Comparison of ENCODE assay signal across 1 cellular context in genomic region chr4:41692717-41693345, GRCh38.
TF ChIP-seq lines count a peak whose summit lies in the region.

No MANE protein-coding gene starts in this region.

TF ChIP-seq in HepG2, 621 proteins besides CTCF, POLR2A, EP300 and RAD21:
- TF ChIP-seq HMGXB4 (CRISPR knock-in tag; IDR thresholded peaks at IDR 0.05; ENCODE audit: borderline replicate concordance in 1 of 2, low read depth in 1 of 2) (0 out of 4 replicates have a peak, but pooled peaks of 1 of the 2 experiments have one; percentile 39), NPAS2 (CRISPR knock-in tag; IDR thresholded peaks at IDR 0.05; ENCODE audit: borderline replicate concordance) (no peak), ZNF672 (CRISPR knock-in tag; IDR thresholded peaks at IDR 0.05) (no peak), SP140L (CRISPR knock-in tag; IDR thresholded peaks at IDR 0.05; ENCODE audit: borderline replicate concordance) (no peak), CENPT (CRISPR knock-in tag; IDR thresholded peaks at IDR 0.05; ENCODE audit: low read depth) (no peak), NFIC (IDR thresholded peaks at IDR 0.05; ENCODE audit: low read length) (no peak), PRPF4 (IDR thresholded peaks at IDR 0.05; ENCODE audit: low read depth, low read length, poor library complexity, severe bottlenecking) (no peak), TEAD3 (CRISPR knock-in tag; optimal IDR thresholded peaks at IDR 0.05; ENCODE audit: borderline replicate concordance) (peak; percentile 64), SMYD3 (CRISPR knock-in tag; IDR thresholded peaks at IDR 0.05) (no peak), SMC3 (IDR thresholded peaks at IDR 0.05; ENCODE audit: low read length) (peak; percentile 78), FOSL2 (CRISPR knock-in tag; IDR thresholded peaks at IDR 0.05) (0 out of 2 replicates have a peak, but pooled peaks have one; percentile 20), CREB1 (IDR thresholded peaks at IDR 0.05) (peak; percentile 75), CREB1 (CRISPR knock-in tag; IDR thresholded peaks at IDR 0.05) (no peak), STAG1 (CRISPR knock-in tag; IDR thresholded peaks at IDR 0.05) (peak; percentile 93), ZNF263 (CRISPR knock-in tag; IDR thresholded peaks at IDR 0.05) (no peak), ARNT (IDR thresholded peaks at IDR 0.05) (no peak), ZNF644 (CRISPR knock-in tag; IDR thresholded peaks at IDR 0.05; ENCODE audit: low read depth) (0 out of 2 replicates have a peak, but pooled peaks have one; percentile 38), ZBTB7A (CRISPR knock-in tag; IDR thresholded peaks at IDR 0.05) (no peak), ZNF704 (CRISPR knock-in tag; IDR thresholded peaks at IDR 0.05; ENCODE audit: borderline replicate concordance) (no peak), ZKSCAN5 (CRISPR knock-in tag; IDR thresholded peaks at IDR 0.05) (no peak), SALL1 (CRISPR knock-in tag; IDR thresholded peaks at IDR 0.05) (0 out of 2 replicates have a peak, but pooled peaks have one; percentile 24), CBX1 (IDR thresholded peaks at IDR 0.05; ENCODE audit: low read depth) (no peak), SIN3A (IDR thresholded peaks at IDR 0.05; ENCODE audit: borderline replicate concordance, low read depth, low read length) (no peak), KDM2A (CRISPR knock-in tag; IDR thresholded peaks at IDR 0.05; ENCODE audit: borderline replicate concordance, low read depth) (peak; percentile 43; the same call in 1 of the 2 replicates), RFX5 (IDR thresholded peaks at IDR 0.05; ENCODE audit: low read depth, low read length) (no peak), ZNF724P (CRISPR knock-in tag; IDR thresholded peaks at IDR 0.05; ENCODE audit: borderline replicate concordance) (no peak), SP2 (CRISPR knock-in tag; IDR thresholded peaks at IDR 0.05) (no peak), CBX5 (CRISPR knock-in tag; IDR thresholded peaks at IDR 0.05; ENCODE audit: borderline replicate concordance) (no peak), ATF7 (IDR thresholded peaks at IDR 0.05) (peak; percentile 93), ATF7 (CRISPR knock-in tag; IDR thresholded peaks at IDR 0.05) (no peak), ELF3 (CRISPR knock-in tag; IDR thresholded peaks at IDR 0.05) (peak; percentile 45; the same call in 1 of the 2 replicates), ZNF784 (CRISPR knock-in tag; IDR thresholded peaks at IDR 0.05; ENCODE audit: borderline replicate concordance) (no peak), NFIB (CRISPR knock-in tag; IDR thresholded peaks at IDR 0.05; ENCODE audit: borderline replicate concordance) (no peak), ZKSCAN1 (IDR thresholded peaks at IDR 0.05; ENCODE audit: low read length) (0 out of 2 replicates have a peak, but pooled peaks have one; percentile 10), XRCC5 (optimal IDR thresholded peaks at IDR 0.05; ENCODE audit: low read length) (peak; percentile 22), ZEB1 (IDR thresholded peaks at IDR 0.05; ENCODE audit: insufficient replicate concordance, low read depth) (no peak), HHEX (CRISPR knock-in tag; IDR thresholded peaks at IDR 0.05) (no peak), HOXA5 (CRISPR knock-in tag; IDR thresholded peaks at IDR 0.05) (no peak), ZNF75D (CRISPR knock-in tag; IDR thresholded peaks at IDR 0.05; ENCODE audit: borderline replicate concordance) (no peak), ZNF777 (CRISPR knock-in tag; IDR thresholded peaks at IDR 0.05) (no peak)
- TF ChIP-seq, protein P1, sequence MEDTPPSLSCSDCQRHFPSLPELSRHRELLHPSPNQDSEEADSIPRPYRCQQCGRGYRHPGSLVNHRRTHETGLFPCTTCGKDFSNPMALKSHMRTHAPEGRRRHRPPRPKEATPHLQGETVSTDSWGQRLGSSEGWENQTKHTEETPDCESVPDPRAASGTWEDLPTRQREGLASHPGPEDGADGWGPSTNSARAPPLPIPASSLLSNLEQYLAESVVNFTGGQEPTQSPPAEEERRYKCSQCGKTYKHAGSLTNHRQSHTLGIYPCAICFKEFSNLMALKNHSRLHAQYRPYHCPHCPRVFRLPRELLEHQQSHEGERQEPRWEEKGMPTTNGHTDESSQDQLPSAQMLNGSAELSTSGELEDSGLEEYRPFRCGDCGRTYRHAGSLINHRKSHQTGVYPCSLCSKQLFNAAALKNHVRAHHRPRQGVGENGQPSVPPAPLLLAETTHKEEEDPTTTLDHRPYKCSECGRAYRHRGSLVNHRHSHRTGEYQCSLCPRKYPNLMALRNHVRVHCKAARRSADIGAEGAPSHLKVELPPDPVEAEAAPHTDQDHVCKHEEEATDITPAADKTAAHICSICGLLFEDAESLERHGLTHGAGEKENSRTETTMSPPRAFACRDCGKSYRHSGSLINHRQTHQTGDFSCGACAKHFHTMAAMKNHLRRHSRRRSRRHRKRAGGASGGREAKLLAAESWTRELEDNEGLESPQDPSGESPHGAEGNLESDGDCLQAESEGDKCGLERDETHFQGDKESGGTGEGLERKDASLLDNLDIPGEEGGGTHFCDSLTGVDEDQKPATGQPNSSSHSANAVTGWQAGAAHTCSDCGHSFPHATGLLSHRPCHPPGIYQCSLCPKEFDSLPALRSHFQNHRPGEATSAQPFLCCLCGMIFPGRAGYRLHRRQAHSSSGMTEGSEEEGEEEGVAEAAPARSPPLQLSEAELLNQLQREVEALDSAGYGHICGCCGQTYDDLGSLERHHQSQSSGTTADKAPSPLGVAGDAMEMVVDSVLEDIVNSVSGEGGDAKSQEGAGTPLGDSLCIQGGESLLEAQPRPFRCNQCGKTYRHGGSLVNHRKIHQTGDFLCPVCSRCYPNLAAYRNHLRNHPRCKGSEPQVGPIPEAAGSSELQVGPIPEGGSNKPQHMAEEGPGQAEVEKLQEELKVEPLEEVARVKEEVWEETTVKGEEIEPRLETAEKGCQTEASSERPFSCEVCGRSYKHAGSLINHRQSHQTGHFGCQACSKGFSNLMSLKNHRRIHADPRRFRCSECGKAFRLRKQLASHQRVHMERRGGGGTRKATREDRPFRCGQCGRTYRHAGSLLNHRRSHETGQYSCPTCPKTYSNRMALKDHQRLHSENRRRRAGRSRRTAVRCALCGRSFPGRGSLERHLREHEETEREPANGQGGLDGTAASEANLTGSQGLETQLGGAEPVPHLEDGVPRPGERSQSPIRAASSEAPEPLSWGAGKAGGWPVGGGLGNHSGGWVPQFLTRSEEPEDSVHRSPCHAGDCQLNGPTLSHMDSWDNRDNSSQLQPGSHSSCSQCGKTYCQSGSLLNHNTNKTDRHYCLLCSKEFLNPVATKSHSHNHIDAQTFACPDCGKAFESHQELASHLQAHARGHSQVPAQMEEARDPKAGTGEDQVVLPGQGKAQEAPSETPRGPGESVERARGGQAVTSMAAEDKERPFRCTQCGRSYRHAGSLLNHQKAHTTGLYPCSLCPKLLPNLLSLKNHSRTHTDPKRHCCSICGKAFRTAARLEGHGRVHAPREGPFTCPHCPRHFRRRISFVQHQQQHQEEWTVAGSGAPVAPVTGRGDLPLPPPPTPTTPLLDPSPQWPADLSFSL (CRISPR knock-in tag; IDR thresholded peaks at IDR 0.05): no peak
- TF ChIP-seq, protein P2, sequence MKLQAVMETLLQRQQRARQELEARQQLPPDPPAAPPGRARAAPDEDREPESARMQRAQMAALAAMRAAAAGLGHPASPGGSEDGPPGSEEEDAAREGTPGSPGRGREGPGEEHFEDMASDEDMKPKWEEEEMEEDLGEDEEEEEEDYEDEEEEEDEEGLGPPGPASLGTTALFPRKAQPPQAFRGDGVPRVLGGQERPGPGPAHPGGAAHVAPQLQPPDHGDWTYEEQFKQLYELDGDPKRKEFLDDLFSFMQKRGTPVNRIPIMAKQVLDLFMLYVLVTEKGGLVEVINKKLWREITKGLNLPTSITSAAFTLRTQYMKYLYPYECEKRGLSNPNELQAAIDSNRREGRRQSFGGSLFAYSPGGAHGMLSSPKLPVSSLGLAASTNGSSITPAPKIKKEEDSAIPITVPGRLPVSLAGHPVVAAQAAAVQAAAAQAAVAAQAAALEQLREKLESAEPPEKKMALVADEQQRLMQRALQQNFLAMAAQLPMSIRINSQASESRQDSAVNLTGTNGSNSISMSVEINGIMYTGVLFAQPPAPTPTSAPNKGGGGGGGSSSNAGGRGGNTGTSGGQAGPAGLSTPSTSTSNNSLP (IDR thresholded peaks at IDR 0.05; ENCODE audit: low read depth, low read length): no peak
- TF ChIP-seq, protein P3, sequence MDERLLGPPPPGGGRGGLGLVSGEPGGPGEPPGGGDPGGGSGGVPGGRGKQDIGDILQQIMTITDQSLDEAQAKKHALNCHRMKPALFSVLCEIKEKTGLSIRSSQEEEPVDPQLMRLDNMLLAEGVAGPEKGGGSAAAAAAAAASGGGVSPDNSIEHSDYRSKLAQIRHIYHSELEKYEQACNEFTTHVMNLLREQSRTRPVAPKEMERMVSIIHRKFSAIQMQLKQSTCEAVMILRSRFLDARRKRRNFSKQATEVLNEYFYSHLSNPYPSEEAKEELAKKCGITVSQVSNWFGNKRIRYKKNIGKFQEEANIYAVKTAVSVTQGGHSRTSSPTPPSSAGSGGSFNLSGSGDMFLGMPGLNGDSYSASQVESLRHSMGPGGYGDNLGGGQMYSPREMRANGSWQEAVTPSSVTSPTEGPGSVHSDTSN (CRISPR knock-in tag; IDR thresholded peaks at IDR 0.05): no peak
